In genomic region chr18:49645836-49646235, GRCh38 we compare ENCODE assay signal across 16 cellular contexts.
A peak's percentile ranks its signal among the peaks of the same experiment; 100 is the strongest.
DNase-seq lines count a peak whose midpoint lies in the region; ATAC-seq and TF ChIP-seq lines count a peak whose summit lies in the region.
"Had no signal": no experiment of that assay in that cellular context is flagged by ENCODE, and none has a peak within 500 bp of the region (broad histone marks: within the 10 kb centered on the region; RNA-seq: fewer than 3 reads in every experiment).

No MANE protein-coding gene starts in this region.

- no peak for TF ChIP-seq CTCF in tibial artery (IDR thresholded peaks at IDR 0.05)
- no peak for TF ChIP-seq CTCF in GM10248 (IDR thresholded peaks at IDR 0.05; ENCODE audit: control extremely low read depth, extremely low read depth, low read depth, missing control alignments)

- H3K36me3 ChIP-seq in mesendoderm (ENCODE audit: control insufficient read depth, insufficient read depth, low read length) (no peaks in the 10 kb centered on the region), tibial artery (no peaks in the 10 kb centered on the region)

- H3K79me1 ChIP-seq in mesendoderm (ENCODE audit: low read length): no peaks in the 10 kb centered on the region

- WGBS in mesendoderm (ENCODE audit: extremely low coverage, insufficient coverage, low lambda C conversion rate): no CpG with 5 or more reads among the region's 11 CpGs

- CTCF ChIA-PET in GM10248 (lab: Yijun Ruan, JAX): no interaction called here

- H3K4me3 ChIP-seq in mesendoderm (ENCODE audit: low read length) (no peak overlapping the region), tibial artery (peak overlapping the region; percentile 30 to 39)
- H3K4me3 ChIP-seq: SK-N-MC had no signal

- no peak overlapping the region for H2AK5ac ChIP-seq in mesendoderm (ENCODE audit: low read length)

- H2BK15ac ChIP-seq in mesendoderm (replicated peaks; ENCODE audit: low read depth): no peak overlapping the region

- ATAC-seq in natural killer cell treated with Interleukin-12 subunit alpha and Interleukin-12 subunit beta and Interleukin-15 and Interleukin-18, amount 100 ng/mL, for 72 hours: no peak
- ATAC-seq: activated CD8-positive, alpha-beta T cell treated with anti-CD3 and anti-CD28 coated beads for 36 hours had no signal

- peak overlapping the region; percentile 8 for H3K18ac ChIP-seq in mesendoderm (ENCODE audit: low read length)

- no peak overlapping the region for H3K56ac ChIP-seq in mesendoderm (ENCODE audit: low read length)

- H3K27ac Mint-ChIP-seq in activated T-helper 2 cell treated with anti-CD3 and anti-CD28 coated beads, Interferon-gamma antibody, Interleukin-2, Interleukin-4, amounts not matched to agents 10 μg/mL and 5 μg/mL and 100 μg/mL, durations not matched to agents 14 hours and 24 hours and 36 hours: no peak overlapping the region
- H3K27ac Mint-ChIP-seq in natural killer cell treated with Interleukin-12 subunit alpha and Interleukin-12 subunit beta and Interleukin-15 and Interleukin-18, amount 100 ng/mL, for 72 hours: no peak overlapping the region
- H3K27ac Mint-ChIP-seq: activated CD8-positive, alpha-beta T cell treated with anti-CD3 and anti-CD28 coated beads for 36 hours had no signal

- no peak for TF ChIP-seq RAD21 in Ishikawa (IDR thresholded peaks at IDR 0.05; ENCODE audit: low read depth)

- no peak overlapping the region for H2BK120ac ChIP-seq in mesendoderm (ENCODE audit: low read depth, low read length)

- H3K4me1 Mint-ChIP-seq in activated T-helper 2 cell treated with anti-CD3 and anti-CD28 coated beads, Interferon-gamma antibody, Interleukin-2, Interleukin-4, amounts not matched to agents 10 μg/mL and 5 μg/mL and 100 μg/mL, durations not matched to agents 14 hours and 24 hours and 36 hours (ENCODE audit: low read depth): no peaks in the 10 kb centered on the region
- no peaks in the 10 kb centered on the region for H3K4me1 Mint-ChIP-seq in natural killer cell treated with Interleukin-12 subunit alpha and Interleukin-12 subunit beta and Interleukin-15 and Interleukin-18, amount 100 ng/mL, for 72 hours (ENCODE audit: low read depth in 2 of 2)

- H4K8ac ChIP-seq in mesendoderm (ENCODE audit: low read depth, low read length): no peak overlapping the region

- H3K9ac ChIP-seq in mesendoderm (ENCODE audit: low read length): no peak overlapping the region

- no peaks in the 10 kb centered on the region for H3K79me2 ChIP-seq in mesendoderm (ENCODE audit: control insufficient read depth, insufficient read depth, low read length)

- H3K27me3 ChIP-seq in mesendoderm (ENCODE audit: insufficient read depth, low read length, poor library complexity) (no peaks in the 10 kb centered on the region), tibial artery (peaks cover 0 to 1% of the 10 kb centered on the region in 2 donors)

- intact Hi-C loops in tibial artery (cut with DNase I; ENCODE audit: low total_unique reads): no loop called here
- intact Hi-C loops in activated T-helper 2 cell treated with anti-CD3 and anti-CD28 coated beads, Interferon-gamma antibody, Interleukin-2, Interleukin-4, amounts not matched to agents 10 μg/mL and 5 μg/mL and 100 μg/mL, durations not matched to agents 14 hours and 24 hours and 36 hours (cut with micrococcal nuclease): no loop called here

- H4K5ac ChIP-seq in mesendoderm (ENCODE audit: low read length): no peak overlapping the region

- H3K9me3 Mint-ChIP-seq in activated T-helper 2 cell treated with anti-CD3 and anti-CD28 coated beads, Interferon-gamma antibody, Interleukin-2, Interleukin-4, amounts not matched to agents 10 μg/mL and 5 μg/mL and 100 μg/mL, durations not matched to agents 14 hours and 24 hours and 36 hours: no peaks in the 10 kb centered on the region
- no peaks in the 10 kb centered on the region for H3K9me3 Mint-ChIP-seq in natural killer cell treated with Interleukin-12 subunit alpha and Interleukin-12 subunit beta and Interleukin-15 and Interleukin-18, amount 100 ng/mL, for 72 hours
- H3K9me3 Mint-ChIP-seq: activated CD8-positive, alpha-beta T cell treated with anti-CD3 and anti-CD28 coated beads for 36 hours had no signal

- no peaks in the 10 kb centered on the region for H3K36me3 Mint-ChIP-seq in activated T-helper 2 cell treated with anti-CD3 and anti-CD28 coated beads, Interferon-gamma antibody, Interleukin-2, Interleukin-4, amounts not matched to agents 10 μg/mL and 5 μg/mL and 100 μg/mL, durations not matched to agents 14 hours and 24 hours and 36 hours (ENCODE audit: low read depth)
- no peaks in the 10 kb centered on the region for H3K36me3 Mint-ChIP-seq in natural killer cell treated with Interleukin-12 subunit alpha and Interleukin-12 subunit beta and Interleukin-15 and Interleukin-18, amount 100 ng/mL, for 72 hours

- H3K4ac ChIP-seq in mesendoderm (ENCODE audit: low read depth, low read length): no peak overlapping the region

- DNase-seq in fibroblast of peridontal ligament (ENCODE audit: extremely low read depth): peak; percentile 20
- peak; percentile 48 for DNase-seq in mesendoderm
- peak; percentile 58 to 78 for DNase-seq in tibial artery
- DNase-seq in activated T-helper 2 cell treated with anti-CD3 and anti-CD28 coated beads, Interferon-gamma antibody, Interleukin-2, Interleukin-4, amounts not matched to agents 10 μg/mL and 5 μg/mL and 100 μg/mL, durations not matched to agents 14 hours and 24 hours and 36 hours (ENCODE audit: low spot score): no peak
- no peak for DNase-seq in NCI-H1436 treated with DMSO at 0.1 percent for 48 hours (lab: John Stamatoyannopoulos, UW)
- DNase-seq in natural killer cell treated with Interleukin-12 subunit alpha and Interleukin-12 subunit beta and Interleukin-15 and Interleukin-18, amount 100 ng/mL, for 72 hours (ENCODE audit: low spot score): no peak
- no peak for DNase-seq in GM10248 (ENCODE audit: extremely low spot score)
- DNase-seq: activated CD8-positive, alpha-beta T cell treated with anti-CD3 and anti-CD28 coated beads for 36 hours; amniotic stem cell; Karpas-422; NCI-H510A; stimulated activated CD4-positive, alpha-beta T cell treated with anti-CD3 and anti-CD28 coated beads, Interleukin-4, amount 100 ng/mL, for 4 hours; trophoblast cell had no signal

- POLR2A ChIA-PET in GM10248 (lab: Yijun Ruan, JAX): no interaction called here

- peaks cover 2% of the 10 kb centered on the region for H3K27me3 Mint-ChIP-seq in activated T-helper 2 cell treated with anti-CD3 and anti-CD28 coated beads, Interferon-gamma antibody, Interleukin-2, Interleukin-4, amounts not matched to agents 10 μg/mL and 5 μg/mL and 100 μg/mL, durations not matched to agents 14 hours and 24 hours and 36 hours (ENCODE audit: low read depth)
- H3K27me3 Mint-ChIP-seq in natural killer cell treated with Interleukin-12 subunit alpha and Interleukin-12 subunit beta and Interleukin-15 and Interleukin-18, amount 100 ng/mL, for 72 hours: peaks cover 7 to 11% of the 10 kb centered on the region in 2 donors
- H3K27me3 Mint-ChIP-seq: activated CD8-positive, alpha-beta T cell treated with anti-CD3 and anti-CD28 coated beads for 36 hours had no signal

- no peak overlapping the region for H3K4me2 ChIP-seq in mesendoderm (ENCODE audit: low read length)

- TF ChIP-seq EP300 in Ishikawa (IDR thresholded peaks at IDR 0.05; ENCODE audit: borderline replicate concordance): no peak

- no peak overlapping the region for H3K23ac ChIP-seq in mesendoderm (ENCODE audit: low read length)

- H3K9me3 ChIP-seq in tibial artery: no peaks in the 10 kb centered on the region

- H3K4me3 Mint-ChIP-seq in activated T-helper 2 cell treated with anti-CD3 and anti-CD28 coated beads, Interferon-gamma antibody, Interleukin-2, Interleukin-4, amounts not matched to agents 10 μg/mL and 5 μg/mL and 100 μg/mL, durations not matched to agents 14 hours and 24 hours and 36 hours (ENCODE audit: low read depth): no peak overlapping the region
- no peak overlapping the region for H3K4me3 Mint-ChIP-seq in natural killer cell treated with Interleukin-12 subunit alpha and Interleukin-12 subunit beta and Interleukin-15 and Interleukin-18, amount 100 ng/mL, for 72 hours
- H3K4me3 Mint-ChIP-seq: activated CD8-positive, alpha-beta T cell treated with anti-CD3 and anti-CD28 coated beads for 36 hours had no signal

- peaks cover 3% of the 10 kb centered on the region for H3K4me1 ChIP-seq in mesendoderm (ENCODE audit: control insufficient read depth, low read depth, low read length)
- H3K4me1 ChIP-seq in tibial artery: peaks cover 0 to 13% (median 5%) of the 10 kb centered on the region in 4 donors

- no peak overlapping the region for H2BK5ac ChIP-seq in mesendoderm (ENCODE audit: low read length)

- no peak overlapping the region for H3K27ac ChIP-seq in mesendoderm (ENCODE audit: low read depth, low read length)
- H3K27ac ChIP-seq in tibial artery: no peak overlapping the region
- H3K27ac ChIP-seq: epithelial cell of prostate, SK-N-MC had no signal

TF ChIP-seq in Ishikawa, 13 proteins besides CTCF, POLR2A, EP300 and RAD21:
- TF ChIP-seq EGR1 (IDR thresholded peaks at IDR 0.05): 0 out of 2 replicates have a peak, but pooled peaks have one; percentile 22
- no peak for TF ChIP-seq TCF12 (IDR thresholded peaks at IDR 0.05; ENCODE audit: low read depth)
TF ChIP-seq in Ishikawa: peak in this region for 1.

Comparison
In these comparisons a context has a peak if more than half of its experiments do, and no peak if none do; other contexts are left out.
1. DNase-seq: peak in fibroblast of peridontal ligament (single experiment), mesendoderm (single experiment) and tibial artery (2 of 2); none in activated T-helper 2 cell treated with anti-CD3 and anti-CD28 coated beads, Interferon-gamma antibody, Interleukin-2, Interleukin-4, amounts not matched to agents 10 μg/mL and 5 μg/mL and 100 μg/mL, durations not matched to agents 14 hours and 24 hours and 36 hours (single experiment), NCI-H1436 treated with DMSO at 0.1 percent for 48 hours (single experiment), natural killer cell treated with Interleukin-12 subunit alpha and Interleukin-12 subunit beta and Interleukin-15 and Interleukin-18, amount 100 ng/mL, for 72 hours (single experiment) and GM10248 (single experiment).